In genomic region chr20:24619212-24619611, GRCh38 we compare ENCODE assay signal across 21 cellular contexts.
A peak's percentile ranks its signal among the peaks of the same experiment; 100 is the strongest.
DNase-seq lines count a peak whose midpoint lies in the region; ATAC-seq and TF ChIP-seq lines count a peak whose summit lies in the region.
"Had no signal": no experiment of that assay in that cellular context is flagged by ENCODE, and none has a peak within 500 bp of the region (broad histone marks: within the 10 kb centered on the region; RNA-seq: fewer than 3 reads in every experiment).

No MANE protein-coding gene starts in this region.

- H4K20me1 ChIP-seq in DOHH2 (ENCODE audit: control insufficient read depth, insufficient read depth, low read depth, low read length), result no peaks in the 10 kb centered on the region

- no peaks in the 10 kb centered on the region for H3K36me3 ChIP-seq in DOHH2 (ENCODE audit: control insufficient read depth, low read length)
- H3K36me3 ChIP-seq: adrenal gland, cardiac muscle cell, esophagus muscularis mucosa, tibial artery had no signal

- peak overlapping the region; percentile 31 for H3K4me2 ChIP-seq in DOHH2 (ENCODE audit: low read length)
- H3K4me2 ChIP-seq: KMS-11, smooth muscle cell had no signal

- H3K27ac ChIP-seq in DOHH2 (ENCODE audit: low read depth, low read length), result peak overlapping the region; percentile 37
- no peak overlapping the region for H3K27ac ChIP-seq in coronary artery
- H3K27ac ChIP-seq: adrenal gland, cardiac muscle cell, esophagus muscularis mucosa, KMS-11, tibial artery had no signal

- no peaks in the 10 kb centered on the region for H3F3A ChIP-seq in DOHH2 (ENCODE audit: control insufficient read depth, insufficient read depth)

- ATAC-seq in GM18867 (IDR thresholded peaks at IDR 0.05; ENCODE audit: unreplicated experiment) (peak; percentile 68), HG03469 (IDR thresholded peaks at IDR 0.05; ENCODE audit: unreplicated experiment) (peak; percentile 85), GM18873 (IDR thresholded peaks at IDR 0.05; ENCODE audit: low FRiP score, unreplicated experiment) (no peak)

- no peaks in the 10 kb centered on the region for H3K9me2 ChIP-seq in DOHH2 (replicated peaks; ENCODE audit: control insufficient read depth, low read length)

- no peaks in the 10 kb centered on the region for H3K79me2 ChIP-seq in DOHH2 (ENCODE audit: control insufficient read depth, low read length)

- no peaks in the 10 kb centered on the region for H3K27me3 ChIP-seq in DOHH2 (ENCODE audit: control insufficient read depth, low read length)
- H3K27me3 ChIP-seq: adrenal gland, tibial artery had no signal

- peaks cover 28% of the 10 kb centered on the region for H3K4me1 ChIP-seq in DOHH2 (ENCODE audit: control insufficient read depth, low read length)
- H3K4me1 ChIP-seq: adrenal gland had no signal

- peak; percentile 21 for DNase-seq in coronary artery (ENCODE audit: low spot score)
- DNase-seq in stimulated activated CD4-positive, alpha-beta T cell treated with anti-CD3 and anti-CD28 coated beads, Interleukin-15, amount 100 ng/mL, for 24 hours, result no peak
- DNase-seq in activated CD8-positive, alpha-beta memory T cell treated with anti-CD3 and anti-CD28 coated beads, Interleukin-2, amount 50 U/mL, for 4 hours, result no peak
- no peak for DNase-seq in NK-92 treated with Interleukin-12 subunit alpha and Interleukin-12 subunit beta, amount 100 ng/mL, for 24 hours (lab: John Stamatoyannopoulos, UW)
- DNase-seq: adrenal gland; Calu3; effector CD4-positive, alpha-beta T cell; GF-D8; head of caudate nucleus; immature natural killer cell; mammary epithelial cell; NCI-H1417 treated with DMSO at 0.1 percent for 48 hours; tibial artery had no signal

- TF ChIP-seq CTCF in DOHH2 (IDR thresholded peaks at IDR 0.05; ENCODE audit: low read depth, low read length, poor library complexity, severe bottlenecking), result no peak
- no peak for TF ChIP-seq CTCF in coronary artery (IDR thresholded peaks at IDR 0.05)

- H3K9me3 ChIP-seq in DOHH2 (ENCODE audit: control insufficient read depth, insufficient read depth, low read length), result no peaks in the 10 kb centered on the region
- H3K9me3 ChIP-seq: adrenal gland, esophagus muscularis mucosa, tibial artery had no signal

- peak overlapping the region; percentile 22; the same call in 1 of the 2 replicates for H3K4me3 ChIP-seq in DOHH2 (ENCODE audit: low read length)
- no peak overlapping the region for H3K4me3 ChIP-seq in coronary artery
- H3K4me3 ChIP-seq: adrenal gland, cardiac muscle cell, esophagus muscularis mucosa, smooth muscle cell, tibial artery had no signal
